Comparison of ENCODE assay signal across 1 cellular context in genomic region chr14:31420319-31421081, GRCh38.
TF ChIP-seq lines count a peak whose summit lies in the region.

Gene HEATR5A (minus strand): TSS chr14:31420550. CDS start chr14:31402975, 17,575 bp downstream.

TF ChIP-seq in K562, 482 proteins besides CTCF, POLR2A, EP300 and RAD21 (continued from another document and continues in another):
- TF ChIP-seq ZBTB43 (CRISPR knock-in tag; IDR thresholded peaks at IDR 0.05) (no peak), NR0B1 (IDR thresholded peaks at IDR 0.05; ENCODE audit: partially characterized antibody) (no peak), OTX1 (CRISPR knock-in tag; IDR thresholded peaks at IDR 0.05) (no peak), HDAC8 (tag; IDR thresholded peaks at IDR 0.05) (0 out of 2 replicates have a peak, but pooled peaks have one; percentile 45), MITF (IDR thresholded peaks at IDR 0.05) (no peak), ARID4B (CRISPR knock-in tag; IDR thresholded peaks at IDR 0.05) (peak; percentile 76; the same call in 1 of the 2 replicates), MTA1 (IDR thresholded peaks at IDR 0.05; ENCODE audit: borderline replicate concordance) (no peak; the same call in 1 of the 2 replicates), MXD1 (CRISPR knock-in tag; IDR thresholded peaks at IDR 0.05; ENCODE audit: borderline replicate concordance, poor library complexity, severe bottlenecking) (no peak), EP400 (IDR thresholded peaks at IDR 0.05) (peak; percentile 84), HDAC3 (IDR thresholded peaks at IDR 0.05; ENCODE audit: borderline replicate concordance, partially characterized antibody) (peak; percentile 42), MLLT1 (IDR thresholded peaks at IDR 0.05) (peak in 1 of 2 experiments; percentile 100; a peak in 2 of 4 replicates), CSDE1 (IDR thresholded peaks at IDR 0.05) (0 out of 4 replicates have a peak, but pooled peaks of 1 of the 2 experiments have one; percentile 49), GABPB1 (CRISPR knock-in tag; IDR thresholded peaks at IDR 0.05) (0 out of 2 replicates have a peak, but pooled peaks have one; percentile 10), ZNF280A (IDR thresholded peaks at IDR 0.05; ENCODE audit: low read depth, partially characterized antibody) (no peak), MAZ (CRISPR knock-in tag; conservative IDR thresholded peaks at IDR 0.05 in 1 of 2, IDR thresholded peaks at IDR 0.05 in 1 of 2) (peak; percentile 45 to 77; a peak in 2 of 4 replicates), ETV6 (IDR thresholded peaks at IDR 0.05; ENCODE audit: borderline replicate concordance in 1 of 2, low read depth in 2 of 2, low read length in 1 of 2) (no peak), ETV6 (CRISPR knock-in tag; IDR thresholded peaks at IDR 0.05; ENCODE audit: borderline replicate concordance) (no peak), POLR2AphosphoS5 (IDR thresholded peaks at IDR 0.05; ENCODE audit: control insufficient read depth, insufficient read depth, low read depth, low read length) (peak; percentile 79), ZNF3 (CRISPR knock-in tag; IDR thresholded peaks at IDR 0.05) (no peak), LEF1 (IDR thresholded peaks at IDR 0.05) (no peak; the same call in 1 of the 2 replicates), ZMIZ1 (IDR thresholded peaks at IDR 0.05; ENCODE audit: low read depth in 2 of 2, low read length in 2 of 2) (peak; percentile 37 to 94; a peak in 2 of 4 replicates), THAP12 (CRISPR knock-in tag; IDR thresholded peaks at IDR 0.05) (no peak), HMGN3 (IDR thresholded peaks at IDR 0.05; ENCODE audit: borderline replicate concordance, extremely low read depth, insufficient read length, low read depth, low read length) (peak; percentile 60), DEAF1 (CRISPR knock-in tag; IDR thresholded peaks at IDR 0.05) (no peak), E2F4 (CRISPR knock-in tag; IDR thresholded peaks at IDR 0.05; ENCODE audit: low read depth) (peak; percentile 57; the same call in 1 of the 2 replicates), ZBED1 (IDR thresholded peaks at IDR 0.05) (no peak)
